22 cellular contexts compared by ENCODE assay signal in genomic region chr1:218517507-218517906, GRCh38.
"Had no signal": no experiment of that assay in that cellular context is flagged by ENCODE, and none has a peak within 500 bp of the region (broad histone marks: within the 10 kb centered on the region; RNA-seq: fewer than 3 reads in every experiment).

No MANE protein-coding gene starts in this region.

- FAIRE-seq: endometrium had no signal

- DNase-seq: cortex of kidney; dorsolateral prefrontal cortex; effector memory CD4-positive, alpha-beta T cell; gastrocnemius medialis; islet precursor cell; left cardiac atrium; left ventricle myocardium inferior; lower lobe of right lung; mesenchymal stem cell; mucosa of descending colon; naive thymus-derived CD8-positive, alpha-beta T cell; posterior cingulate gyrus; stimulated activated CD4-positive, alpha-beta T cell treated with anti-CD3 and anti-CD28 coated beads, Interleukin-12 subunit alpha, Interleukin-12 subunit beta, amount 100 ng/mL, for 4 hours; stimulated activated naive CD8-positive, alpha-beta T cell treated with anti-CD3 and anti-CD28 coated beads, Interleukin-15, Interleukin-2, amounts not matched to agents 100 U/mL and 50 U/mL, for 24 hours; thyroid gland; upper lobe of left lung; uterus had no signal

- H3K27me3 ChIP-seq: esophagus muscularis mucosa, gastrocnemius medialis, suprapubic skin, thyroid gland, upper lobe of left lung, uterus had no signal

- H3K4me1 ChIP-seq: left ventricle myocardium inferior, lower lobe of right lung, suprapubic skin, upper lobe of left lung, uterus had no signal

- H3K27ac ChIP-seq: dorsolateral prefrontal cortex, epithelial cell of prostate, esophagus muscularis mucosa, gastrocnemius medialis, left ventricle myocardium inferior, lower lobe of right lung, skin epidermis, suprapubic skin, thyroid gland, upper lobe of left lung, uterus had no signal

- H3K9me3 ChIP-seq: esophagus muscularis mucosa, gastrocnemius medialis, left ventricle myocardium inferior, lower lobe of right lung, mucosa of descending colon, suprapubic skin, thyroid gland, upper lobe of left lung, uterus had no signal

- H3K36me3 ChIP-seq: esophagus muscularis mucosa, gastrocnemius medialis, left ventricle myocardium inferior, lower lobe of right lung, suprapubic skin, thyroid gland, upper lobe of left lung, uterus had no signal

- H3K4me3 ChIP-seq: dorsolateral prefrontal cortex, esophagus muscularis mucosa, gastrocnemius medialis, left ventricle myocardium inferior, lower lobe of right lung, mucosa of descending colon, skin epidermis, suprapubic skin, thyroid gland, upper lobe of left lung, uterus had no signal
